29 cellular contexts compared by ENCODE assay signal in the genomic region with DNA sequence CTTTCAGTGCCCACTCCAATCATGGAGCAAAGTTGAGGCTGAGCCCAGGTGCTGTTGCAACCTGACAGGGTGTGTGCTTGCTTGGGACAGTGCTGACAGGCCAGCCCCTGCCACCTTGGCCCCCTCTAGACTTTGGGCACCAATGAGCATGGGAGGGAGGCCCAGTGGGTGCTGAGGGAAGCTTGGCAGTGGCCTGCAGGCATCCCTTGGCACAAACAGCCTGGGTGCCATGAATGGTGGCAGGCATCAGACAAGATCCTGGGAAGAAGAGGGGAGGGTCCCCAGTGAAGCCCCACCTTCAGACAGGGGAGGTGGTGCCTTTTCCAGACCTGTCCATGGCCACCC.
"Had no signal": no experiment of that assay in that cellular context is flagged by ENCODE, and none has a peak within 500 bp of the region (broad histone marks: within the 10 kb centered on the region; RNA-seq: fewer than 3 reads in every experiment).

No MANE protein-coding gene starts in this region.

- DNase-seq: naive thymus-derived CD4-positive, alpha-beta T cell; natural killer cell; nucleus accumbens; psoas muscle; right lobe of liver; sigmoid colon; small intestine; stimulated activated CD4-positive, alpha-beta T cell treated with anti-CD3 and anti-CD28 coated beads, Interleukin-15, amount 100 ng/mL, for 24 hours; stimulated activated CD4-positive, alpha-beta T cell treated with anti-CD3 and anti-CD28 coated beads, Interleukin-4, amount 100 ng/mL, for 1 hour; stimulated activated CD4-positive, alpha-beta T cell treated with anti-CD3 and anti-CD28 coated beads, Interleukin-4, amount 100 ng/mL, for 4 hours; stimulated activated CD8-positive, alpha-beta memory T cell treated with anti-CD3 and anti-CD28 coated beads, Interleukin-4, amount 100 ng/mL, for 48 hours; stimulated activated naive CD4-positive, alpha-beta T cell; stimulated activated naive CD8-positive, alpha-beta T cell treated with anti-CD3 and anti-CD28 coated beads, Interleukin-15, amount 100 ng/mL, for 72 hours; stimulated activated naive CD8-positive, alpha-beta T cell treated with anti-CD3 and anti-CD28 coated beads, Interleukin-15, Interleukin-2, amounts not matched to agents 100 U/mL and 50 U/mL, for 24 hours; substantia nigra; testis; tibial artery; transverse colon had no signal

- H3K9ac ChIP-seq: neural progenitor cell, parathyroid adenoma had no signal

- H3K27ac Mint-ChIP-seq: naive thymus-derived CD4-positive, alpha-beta T cell; natural killer cell; nephron; neural progenitor cell; progenitor cell of endocrine pancreas; stimulated activated memory B cell treated with anti-CD40 and anti-IgM and Interleukin-4, amounts not matched to agents 10 μg/mL and 1 μg/mL and 100 μg/mL, for 72 hours; stimulated activated naive CD8-positive, alpha-beta T cell treated with anti-CD3 and anti-CD28 coated beads, Interleukin-15, amount 100 ng/mL, for 72 hours; type B pancreatic cell had no signal

- H3K9me3 ChIP-seq: neutrophil, ovary, right lobe of liver, testis, transverse colon, vagina had no signal

- H3K36me3 ChIP-seq: neural progenitor cell, neutrophil, ovary, right lobe of liver, sigmoid colon, suprapubic skin, tibial artery, transverse colon, vagina had no signal

- H3K27me3 ChIP-seq: neural progenitor cell, neutrophil, ovary, right lobe of liver, sigmoid colon, suprapubic skin, testis, tibial artery, transverse colon, vagina had no signal

- H3K4me3 ChIP-seq: neural progenitor cell, ovary, psoas muscle, right lobe of liver, sigmoid colon, suprapubic skin, testis, tibial artery, transverse colon, vagina had no signal

- H3K27me3 Mint-ChIP-seq: naive thymus-derived CD4-positive, alpha-beta T cell; progenitor cell of endocrine pancreas; stimulated activated memory B cell treated with anti-CD40 and anti-IgM and Interleukin-4, amounts not matched to agents 10 μg/mL and 1 μg/mL and 100 μg/mL, for 72 hours; stimulated activated naive CD8-positive, alpha-beta T cell treated with anti-CD3 and anti-CD28 coated beads, Interleukin-15, amount 100 ng/mL, for 72 hours; type B pancreatic cell had no signal

- H3K4me2 ChIP-seq: neural progenitor cell had no signal

- FAIRE-seq: small intestine, urothelium cell line had no signal

- H3K36me3 Mint-ChIP-seq: naive thymus-derived CD4-positive, alpha-beta T cell; stimulated activated memory B cell treated with anti-CD40 and anti-IgM and Interleukin-4, amounts not matched to agents 10 μg/mL and 1 μg/mL and 100 μg/mL, for 72 hours had no signal

- H3K4me1 Mint-ChIP-seq: naive thymus-derived CD4-positive, alpha-beta T cell; natural killer cell; nephron; neural progenitor cell; stimulated activated memory B cell treated with anti-CD40 and anti-IgM and Interleukin-4, amounts not matched to agents 10 μg/mL and 1 μg/mL and 100 μg/mL, for 72 hours; stimulated activated naive CD8-positive, alpha-beta T cell treated with anti-CD3 and anti-CD28 coated beads, Interleukin-15, amount 100 ng/mL, for 72 hours had no signal

- ATAC-seq: naive thymus-derived CD4-positive, alpha-beta T cell; natural killer cell; psoas muscle; stimulated activated memory B cell treated with anti-CD40 and anti-IgM and Interleukin-4, amounts not matched to agents 10 μg/mL and 1 μg/mL and 100 μg/mL, for 72 hours; stimulated activated naive CD8-positive, alpha-beta T cell treated with anti-CD3 and anti-CD28 coated beads, Interleukin-15, amount 100 ng/mL, for 72 hours; stimulated activated naive CD8-positive, alpha-beta T cell treated with anti-CD3 and anti-CD28 coated beads, Interleukin-15, Interleukin-2, amounts not matched to agents 100 U/mL and 50 U/mL, for 24 hours had no signal

- H2AFZ ChIP-seq: neural progenitor cell, parathyroid adenoma had no signal

- H3K4me1 ChIP-seq: neural progenitor cell, parathyroid adenoma, psoas muscle, right lobe of liver, sigmoid colon, suprapubic skin, testis, tibial artery, transverse colon, vagina had no signal

- H3K27ac ChIP-seq: neural progenitor cell, neutrophil, ovary, parathyroid adenoma, psoas muscle, right lobe of liver, sigmoid colon, suprapubic skin, testis, tibial artery, transverse colon, vagina had no signal

- H3K4me3 Mint-ChIP-seq: naive thymus-derived CD4-positive, alpha-beta T cell; natural killer cell; nephron; neural progenitor cell; stimulated activated memory B cell treated with anti-CD40 and anti-IgM and Interleukin-4, amounts not matched to agents 10 μg/mL and 1 μg/mL and 100 μg/mL, for 72 hours; stimulated activated naive CD8-positive, alpha-beta T cell treated with anti-CD3 and anti-CD28 coated beads, Interleukin-15, amount 100 ng/mL, for 72 hours; type B pancreatic cell had no signal
